Comparison of ENCODE assay signal across 9 cellular contexts in genomic region chr7:135774284-135774683, GRCh38. TPM values are rescaled to one million over a fixed set of nuclear protein-coding genes. Genes with fewer than 3 reads are reported as not detected.
DNase-seq lines count a peak whose midpoint lies in the region; ATAC-seq lines count a peak whose summit lies in the region.
"Had no signal": no experiment of that assay in that cellular context is flagged by ENCODE, and none has a peak within 500 bp of the region (broad histone marks: within the 10 kb centered on the region; RNA-seq: fewer than 3 reads in every experiment).

No MANE protein-coding gene starts in this region.

- H3K9ac ChIP-seq in adipocyte (ENCODE audit: low read length): no peak overlapping the region

- H3K4me3 Mint-ChIP-seq in immature natural killer cell: no peak overlapping the region

- H3K4me3 ChIP-seq in adipocyte (ENCODE audit: low read length): no peak overlapping the region

- H3K9me3 ChIP-seq in adipocyte (ENCODE audit: control insufficient read depth, low read length): peaks cover 10% of the 10 kb centered on the region

- H3K36me3 ChIP-seq in adipocyte (ENCODE audit: control insufficient read depth, insufficient read depth, low read length, severe bottlenecking): no peaks in the 10 kb centered on the region

- DNase-seq in AG08395 (ENCODE audit: low spot score) (peak; percentile 90), NCI-H1417 treated with DMSO at 0.1 percent for 48 hours (lab: John Stamatoyannopoulos, UW) (peak; percentile 90), adipocyte (ENCODE audit: low read depth) (peak; percentile 60), kidney glomerular epithelial cell (lab: John Stamatoyannopoulos, UW) (peak; percentile 77), T-helper 9 cell (no peak), immature natural killer cell (no peak)
- no peak for DNase-seq in stimulated activated CD4-positive, alpha-beta T cell treated with anti-CD3 and anti-CD28 coated beads, Interleukin-4, amount 100 ng/mL, for 1 hour
- DNase-seq: activated naive CD4-positive, alpha-beta T cell treated with anti-CD3 and anti-CD28 coated beads, Interleukin-2, amount 50 U/mL, for 16 hours had no signal

- H3K27me3 Mint-ChIP-seq in immature natural killer cell (ENCODE audit: low read depth in 3 of 3): peaks cover 0 to 13% (median 2%) of the 10 kb centered on the region in 3 donors

- no peak overlapping the region for H3K27ac Mint-ChIP-seq in immature natural killer cell

- no peaks in the 10 kb centered on the region for H3K9me3 Mint-ChIP-seq in immature natural killer cell

- H3K4me1 Mint-ChIP-seq in immature natural killer cell: no peaks in the 10 kb centered on the region

- H3K27me3 ChIP-seq in adipocyte (replicated peaks; ENCODE audit: control insufficient read depth, insufficient read depth, low read length): no peaks in the 10 kb centered on the region

- no peaks in the 10 kb centered on the region for H3K36me3 Mint-ChIP-seq in immature natural killer cell

- peaks cover 13% of the 10 kb centered on the region for H3K4me1 ChIP-seq in adipocyte (ENCODE audit: control insufficient read depth, insufficient read depth, low read length)

- no peak for ATAC-seq in HG02970 (IDR thresholded peaks at IDR 0.05; ENCODE audit: low FRiP score, unreplicated experiment)

RNA-seq across cellular contexts. Expression of gene FAM180A, which starts 25.7 kb away (rescaled TPM):
- polyA plus RNA-seq in immature natural killer cell: not detected

RNA-seq across cellular contexts. Expression of gene SLC13A4, which starts 46.3 kb away (rescaled TPM):
- polyA plus RNA-seq in immature natural killer cell: not detected

Comparison
In these comparisons a context has a peak if more than half of its experiments do, and no peak if none do; other contexts are left out.
1. DNase-seq: peak in AG08395 (single experiment), NCI-H1417 treated with DMSO at 0.1 percent for 48 hours (single experiment), adipocyte (single experiment) and kidney glomerular epithelial cell (single experiment); none in stimulated activated CD4-positive, alpha-beta T cell treated with anti-CD3 and anti-CD28 coated beads, Interleukin-4, amount 100 ng/mL, for 1 hour (single experiment), T-helper 9 cell (single experiment) and immature natural killer cell (0 of 3).